10 cellular contexts compared by ENCODE assay signal in the genomic region with DNA sequence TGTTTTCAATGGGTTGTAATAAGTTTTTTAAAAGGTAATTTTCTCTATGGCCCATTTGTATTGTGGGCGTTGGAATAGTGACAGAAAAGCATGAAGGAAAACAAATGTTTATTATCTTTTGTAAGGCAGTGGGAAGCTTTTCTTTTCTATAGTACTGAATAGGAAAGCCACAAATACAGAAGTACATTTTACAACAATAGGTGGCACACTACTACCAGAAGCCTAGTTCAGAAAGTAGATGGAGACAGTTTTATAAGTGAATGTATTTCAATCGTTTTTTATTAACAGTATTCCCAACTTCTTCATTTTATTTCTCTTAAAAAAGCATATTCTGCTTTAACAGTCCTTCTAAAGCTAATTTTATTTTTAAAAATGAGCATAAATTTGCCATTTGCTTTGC.
DNase-seq lines count a peak whose midpoint lies in the region; ATAC-seq and TF ChIP-seq lines count a peak whose summit lies in the region.
"Had no signal": no experiment of that assay in that cellular context is flagged by ENCODE, and none has a peak within 500 bp of the region (broad histone marks: within the 10 kb centered on the region; RNA-seq: fewer than 3 reads in every experiment).

No MANE protein-coding gene starts in this region.

- no peaks in the 10 kb centered on the region for H3K36me3 Mint-ChIP-seq in activated T-cell treated with anti-CD3 and anti-CD28 coated beads, Interleukin-2, amount 50 U/mL, for 4 hours (ENCODE audit: insufficient read depth)
- H3K36me3 Mint-ChIP-seq in immature natural killer cell = no peaks in the 10 kb centered on the region

- H3K4me3 Mint-ChIP-seq in activated T-cell treated with anti-CD3 and anti-CD28 coated beads, Interleukin-2, amount 50 U/mL, for 4 hours = no peak overlapping the region
- no peak overlapping the region for H3K4me3 Mint-ChIP-seq in immature natural killer cell
- H3K4me3 Mint-ChIP-seq: activated T-cell treated with anti-CD3 and anti-CD28 coated beads, Interleukin-2, amount 50 U/mL, for 24 hours had no signal

- WGBS in SK-N-SH (ENCODE audit: low lambda C conversion rate) = under 1% methylated on average over 2 of the region's 2 CpGs

- no peaks in the 10 kb centered on the region for H3K4me1 Mint-ChIP-seq in activated T-cell treated with anti-CD3 and anti-CD28 coated beads, Interleukin-2, amount 50 U/mL, for 4 hours (ENCODE audit: low read depth)
- peaks cover 3 to 14% of the 10 kb centered on the region in 2 donors for H3K4me1 Mint-ChIP-seq in immature natural killer cell

- TF ChIP-seq CTCF in cardiac muscle cell (IDR thresholded peaks at IDR 0.05; ENCODE audit: low read depth, low read length) (peak; percentile 54), SK-N-SH (IDR thresholded peaks at IDR 0.05) (peak; percentile 65)

- H3K79me2 ChIP-seq in SK-N-SH (ENCODE audit: insufficient read depth) = peaks cover 11% of the 10 kb centered on the region; the same call in 1 of the 2 replicates

- H3K4me1 ChIP-seq in cardiac muscle cell (ENCODE audit: low read depth) (peaks cover 43% of the 10 kb centered on the region), SK-N-SH (ENCODE audit: control insufficient read depth in 1 of 2, insufficient read depth in 2 of 2, low read depth in 1 of 2, low read length in 1 of 2) (no peaks in the 10 kb centered on the region)

- H4K20me1 ChIP-seq in SK-N-SH (ENCODE audit: insufficient read depth) = no peaks in the 10 kb centered on the region

- POLR2A ChIA-PET in SK-N-SH (lab: Yijun Ruan, JAX) = no interaction called here

- DNase-seq in cardiac muscle cell (ENCODE audit: low read depth in 1 of 2, low spot score in 1 of 2) (peak; percentile 36 to 67), Right ventricle myocardium inferior (ENCODE audit: missing footprints) (no peak), SK-N-SH (peak; percentile 27), left ventricle myocardium superior (no peak), immature natural killer cell (no peak), A172 (ENCODE audit: low spot score) (no peak)
- DNase-seq in activated T-cell treated with anti-CD3 and anti-CD28 coated beads, Interleukin-2, amount 50 U/mL, for 4 hours = no peak
- no peak for DNase-seq in effector CD4-positive, alpha-beta T cell
- DNase-seq: activated T-cell treated with anti-CD3 and anti-CD28 coated beads, Interleukin-2, amount 50 U/mL, for 24 hours; ovary had no signal

- no peak for ATAC-seq in Right ventricle myocardium inferior
- ATAC-seq in left ventricle myocardium superior = peak; percentile 47
- no peak for ATAC-seq in activated T-cell treated with anti-CD3 and anti-CD28 coated beads, Interleukin-2, amount 50 U/mL, for 4 hours

- CTCF ChIA-PET in SK-N-SH (lab: Yijun Ruan, JAX) = interaction anchor here (0.6 to 5.0 kb wide), 57 partner anchors 8 to 699 kb away, joined by 3 to 102 read pairs (median 4); no protein-coding TSS in a partner anchor

- intact Hi-C loops in Right ventricle myocardium inferior (cut with DNase I) (loop anchor here (1.0 to 5.0 kb wide), 2 partner anchors 69 to 330 kb away; no protein-coding TSS in a partner anchor), left ventricle myocardium superior (cut with micrococcal nuclease) (loop anchor here (5.0 to 10.0 kb wide), 3 partner anchors 274 to 329 kb away; a partner anchor contains a TSS)

- H2AFZ ChIP-seq in SK-N-SH (ENCODE audit: low read depth) = no peak overlapping the region

- H3K4me2 ChIP-seq in SK-N-SH = no peak overlapping the region

- no peak overlapping the region for H3K9ac ChIP-seq in SK-N-SH

- no peaks in the 10 kb centered on the region for H3K9me3 Mint-ChIP-seq in activated T-cell treated with anti-CD3 and anti-CD28 coated beads, Interleukin-2, amount 50 U/mL, for 4 hours
- peaks cover 0 to 3% (median 0%) of the 10 kb centered on the region in 6 donors for H3K9me3 Mint-ChIP-seq in immature natural killer cell
- H3K9me3 Mint-ChIP-seq: activated T-cell treated with anti-CD3 and anti-CD28 coated beads, Interleukin-2, amount 50 U/mL, for 24 hours had no signal

- H3K27me3 ChIP-seq in cardiac muscle cell (no peaks in the 10 kb centered on the region), SK-N-SH (ENCODE audit: insufficient read depth) (no peaks in the 10 kb centered on the region)
- H3K27me3 ChIP-seq: ovary had no signal

- H3K9me2 ChIP-seq in SK-N-SH = no peaks in the 10 kb centered on the region

- H3F3A ChIP-seq in SK-N-SH (replicated peaks; ENCODE audit: insufficient read depth) = no peaks in the 10 kb centered on the region

- H3K9me3 ChIP-seq in cardiac muscle cell (ENCODE audit: low read depth) = no peaks in the 10 kb centered on the region
- H3K9me3 ChIP-seq in SK-N-SH = peaks cover 7% of the 10 kb centered on the region; the same call in 1 of the 2 replicates
- H3K9me3 ChIP-seq: ovary had no signal

- peak; percentile 88 for TF ChIP-seq RAD21 in SK-N-SH (IDR thresholded peaks at IDR 0.05; ENCODE audit: low read length)

- no peak overlapping the region for H3K27ac Mint-ChIP-seq in immature natural killer cell
- H3K27ac Mint-ChIP-seq: activated T-cell treated with anti-CD3 and anti-CD28 coated beads, Interleukin-2, amount 50 U/mL, for 24 hours had no signal

- H3K36me3 ChIP-seq in cardiac muscle cell (no peaks in the 10 kb centered on the region), SK-N-SH (replicated peaks in 1 of 2; ENCODE audit: control insufficient read depth in 1 of 2, insufficient read depth in 2 of 2, low read length in 1 of 2) (no peaks in the 10 kb centered on the region)
- H3K36me3 ChIP-seq: ovary had no signal

- no peak overlapping the region for H3K27ac ChIP-seq in cardiac muscle cell
- H3K27ac ChIP-seq in SK-N-SH (ENCODE audit: low read depth in 2 of 2, low read length in 1 of 2) = no peak overlapping the region
- H3K27ac ChIP-seq: ovary had no signal

- TF ChIP-seq EP300 in SK-N-SH (IDR thresholded peaks at IDR 0.05; ENCODE audit: borderline replicate concordance in 1 of 2, low read depth in 1 of 2, low read length in 1 of 2) = no peak

- H3K4me3 ChIP-seq in cardiac muscle cell (no peak overlapping the region), SK-N-SH (ENCODE audit: low read depth in 2 of 2, low read length in 1 of 2) (no peak overlapping the region)
- H3K4me3 ChIP-seq: ovary had no signal

- no peaks in the 10 kb centered on the region for H3K27me3 Mint-ChIP-seq in activated T-cell treated with anti-CD3 and anti-CD28 coated beads, Interleukin-2, amount 50 U/mL, for 4 hours (ENCODE audit: low read depth)
- H3K27me3 Mint-ChIP-seq in immature natural killer cell (ENCODE audit: low read depth in 3 of 3) = peaks cover 0 to 10% (median 0%) of the 10 kb centered on the region in 3 donors
- H3K27me3 Mint-ChIP-seq: activated T-cell treated with anti-CD3 and anti-CD28 coated beads, Interleukin-2, amount 50 U/mL, for 24 hours had no signal

TF ChIP-seq in SK-N-SH, 30 proteins besides CTCF, POLR2A, EP300 and RAD21:
- TF ChIP-seq, protein P1, sequence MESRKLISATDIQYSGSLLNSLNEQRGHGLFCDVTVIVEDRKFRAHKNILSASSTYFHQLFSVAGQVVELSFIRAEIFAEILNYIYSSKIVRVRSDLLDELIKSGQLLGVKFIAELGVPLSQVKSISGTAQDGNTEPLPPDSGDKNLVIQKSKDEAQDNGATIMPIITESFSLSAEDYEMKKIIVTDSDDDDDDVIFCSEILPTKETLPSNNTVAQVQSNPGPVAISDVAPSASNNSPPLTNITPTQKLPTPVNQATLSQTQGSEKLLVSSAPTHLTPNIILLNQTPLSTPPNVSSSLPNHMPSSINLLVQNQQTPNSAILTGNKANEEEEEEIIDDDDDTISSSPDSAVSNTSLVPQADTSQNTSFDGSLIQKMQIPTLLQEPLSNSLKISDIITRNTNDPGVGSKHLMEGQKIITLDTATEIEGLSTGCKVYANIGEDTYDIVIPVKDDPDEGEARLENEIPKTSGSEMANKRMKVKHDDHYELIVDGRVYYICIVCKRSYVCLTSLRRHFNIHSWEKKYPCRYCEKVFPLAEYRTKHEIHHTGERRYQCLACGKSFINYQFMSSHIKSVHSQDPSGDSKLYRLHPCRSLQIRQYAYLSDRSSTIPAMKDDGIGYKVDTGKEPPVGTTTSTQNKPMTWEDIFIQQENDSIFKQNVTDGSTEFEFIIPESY (IDR thresholded peaks at IDR 0.05; ENCODE audit: borderline replicate concordance, low read depth) = no peak
- peak; percentile 64 for TF ChIP-seq SMC3 (IDR thresholded peaks at IDR 0.05; ENCODE audit: low read depth, low read length)
- TF ChIP-seq FOXM1 (IDR thresholded peaks at IDR 0.05; ENCODE audit: low read depth) = no peak

Comparison
In these comparisons a context has a peak if more than half of its experiments do, and no peak if none do; other contexts are left out.
1. DNase-seq: peak in cardiac muscle cell (2 of 2) and SK-N-SH (single experiment); none in Right ventricle myocardium inferior (single experiment), left ventricle myocardium superior (single experiment), activated T-cell treated with anti-CD3 and anti-CD28 coated beads, Interleukin-2, amount 50 U/mL, for 4 hours (single experiment), immature natural killer cell (0 of 3), effector CD4-positive, alpha-beta T cell (single experiment) and A172 (single experiment).